35 cellular contexts compared by ENCODE assay signal in the genomic region with DNA sequence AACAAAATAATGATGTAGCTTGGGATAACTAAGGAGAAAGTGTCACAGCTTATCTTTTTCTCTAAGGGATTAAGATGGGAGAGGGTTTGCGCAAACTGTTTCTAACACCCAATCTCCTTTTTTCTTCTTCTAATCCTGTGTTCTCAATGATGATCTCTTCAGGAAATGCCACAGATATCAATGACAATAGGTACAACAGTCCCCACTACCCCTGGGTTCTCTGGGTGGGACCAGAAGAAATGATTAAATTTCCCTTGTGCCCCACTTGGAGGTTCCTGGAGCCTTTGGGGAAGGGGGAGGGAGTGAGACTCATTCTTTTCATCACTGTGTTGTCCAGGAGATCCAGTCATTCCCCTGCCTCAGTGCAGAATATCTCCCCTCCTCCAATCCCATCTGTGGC. TPM values are rescaled to one million over a fixed set of nuclear protein-coding genes. Genes with fewer than 3 reads are reported as not detected.
"Had no signal": no experiment of that assay in that cellular context is flagged by ENCODE, and none has a peak within 500 bp of the region (broad histone marks: within the 10 kb centered on the region; RNA-seq: fewer than 3 reads in every experiment).

No MANE protein-coding gene starts in this region.

- H3K27ac ChIP-seq: adrenal gland, ascending aorta, body of pancreas, brain microvascular endothelial cell, breast epithelium, cardiac muscle cell had no signal

- H3K36me3 Mint-ChIP-seq: activated naive CD4-positive, alpha-beta T cell treated with anti-CD3 and anti-CD28 coated beads, Interleukin-2, amount 10 ng/mL, durations not matched to agents 7 days and 5 days; activated naive CD4-positive, alpha-beta T cell treated with anti-CD3 and anti-CD28 coated beads, Interleukin-2, amount 50 U/mL, for 24 hours; activated naive CD4-positive, alpha-beta T cell treated with anti-CD3 and anti-CD28 coated beads, Interleukin-2, amount 50 U/mL, for 72 hours; activated naive CD8-positive, alpha-beta T cell; activated naive CD8-positive, alpha-beta T cell treated with anti-CD3 and anti-CD28 coated beads for 36 hours; activated naive CD8-positive, alpha-beta T cell treated with anti-CD3 and anti-CD28 coated beads, Interleukin-2, amount 10 ng/mL, durations not matched to agents 7 days and 5 days had no signal

- H3K27me3 ChIP-seq: ascending aorta, body of pancreas, breast epithelium had no signal

- H3K4me3 Mint-ChIP-seq: activated naive CD4-positive, alpha-beta T cell treated with anti-CD3 and anti-CD28 coated beads for 36 hours; activated naive CD4-positive, alpha-beta T cell treated with anti-CD3 and anti-CD28 coated beads, Interleukin-2, amount 10 ng/mL, durations not matched to agents 7 days and 5 days; activated naive CD4-positive, alpha-beta T cell treated with anti-CD3 and anti-CD28 coated beads, Interleukin-2, amount 50 U/mL, for 24 hours; activated naive CD8-positive, alpha-beta T cell; activated naive CD8-positive, alpha-beta T cell treated with anti-CD3 and anti-CD28 coated beads for 36 hours; activated naive CD8-positive, alpha-beta T cell treated with anti-CD3 and anti-CD28 coated beads, Interleukin-2, amount 10 ng/mL, durations not matched to agents 7 days and 5 days; activated naive CD8-positive, alpha-beta T cell treated with anti-CD3 and anti-CD28 coated beads, Interleukin-2, amount 50 U/mL, for 24 hours; activated T-cell treated with anti-CD3 and anti-CD28 coated beads, Interleukin-2, amount 50 U/mL, for 4 hours; activated T-helper 1 cell treated with anti-CD3 and anti-CD28 coated beads, Interleukin-12 subunit alpha, Interleukin-12 subunit beta, Interleukin-2, Interleukin-4 antibody, amounts not matched to agents 30 ng/mL and 10 ng/mL and 1 ng/mL, durations not matched to agents 14 hours and 24 hours and 36 hours; activated T-helper 17 cell treated with anti-CD3 and anti-CD28 coated beads, Interleukin-2, amount 50 U/mL, for 72 hours; brain; central memory CD8-positive, alpha-beta T cell had no signal

- FAIRE-seq: astrocyte, bronchial epithelial cell had no signal

- H3K27me3 Mint-ChIP-seq: brain had no signal

- H3K36me3 ChIP-seq: adrenal gland, brain microvascular endothelial cell, breast epithelium, cardiac muscle cell had no signal

- H3K9me3 Mint-ChIP-seq: activated naive CD4-positive, alpha-beta T cell treated with anti-CD3 and anti-CD28 coated beads for 36 hours; activated naive CD4-positive, alpha-beta T cell treated with anti-CD3 and anti-CD28 coated beads, Interleukin-2, amount 10 ng/mL, durations not matched to agents 7 days and 5 days; activated naive CD4-positive, alpha-beta T cell treated with anti-CD3 and anti-CD28 coated beads, Interleukin-2, amount 50 U/mL, for 24 hours; activated naive CD4-positive, alpha-beta T cell treated with anti-CD3 and anti-CD28 coated beads, Interleukin-2, amount 50 U/mL, for 72 hours; activated naive CD8-positive, alpha-beta T cell treated with anti-CD3 and anti-CD28 coated beads for 36 hours; activated naive CD8-positive, alpha-beta T cell treated with anti-CD3 and anti-CD28 coated beads, Interleukin-2, amount 10 ng/mL, durations not matched to agents 7 days and 5 days; activated naive CD8-positive, alpha-beta T cell treated with anti-CD3 and anti-CD28 coated beads, Interleukin-2, amount 50 U/mL, for 24 hours; activated T-cell treated with anti-CD3 and anti-CD28 coated beads, Interleukin-2, amount 50 U/mL, for 4 hours; activated T-cell treated with anti-CD3 and anti-CD28 coated beads, Interleukin-2, amount 50 U/mL, for 72 hours; activated T-helper 1 cell treated with anti-CD3 and anti-CD28 coated beads, Interleukin-12 subunit alpha, Interleukin-12 subunit beta, Interleukin-2, Interleukin-4 antibody, amounts not matched to agents 30 ng/mL and 10 ng/mL and 1 ng/mL, durations not matched to agents 14 hours and 24 hours and 36 hours; activated T-helper 17 cell treated with anti-CD3 and anti-CD28 coated beads, Interleukin-2, amount 50 U/mL, for 72 hours; activated T-helper 2 cell treated with anti-CD3 and anti-CD28 coated beads, Interferon-gamma antibody, Interleukin-2, Interleukin-4, amounts not matched to agents 10 μg/mL and 5 μg/mL and 100 μg/mL, durations not matched to agents 14 hours and 24 hours and 36 hours; brain; central memory CD8-positive, alpha-beta T cell had no signal

- H3K4me1 ChIP-seq: adrenal gland, ascending aorta, body of pancreas, breast epithelium had no signal

- DNase-seq: activated gamma-delta T cell; activated gamma-delta T cell treated with Interleukin-2 at 50 U/mL for 16 hours; activated naive CD4-positive, alpha-beta T cell; activated naive CD4-positive, alpha-beta T cell treated with anti-CD3 and anti-CD28 coated beads for 36 hours; activated naive CD4-positive, alpha-beta T cell treated with anti-CD3 and anti-CD28 coated beads, Interleukin-2, amount 10 ng/mL, durations not matched to agents 7 days and 5 days; activated naive CD4-positive, alpha-beta T cell treated with anti-CD3 and anti-CD28 coated beads, Interleukin-2, amount 50 U/mL, for 16 hours; activated naive CD4-positive, alpha-beta T cell treated with Interleukin-2 at 50 U/mL for 16 hours; activated naive CD8-positive, alpha-beta T cell treated with anti-CD3 and anti-CD28 coated beads for 36 hours; activated naive CD8-positive, alpha-beta T cell treated with anti-CD3 and anti-CD28 coated beads, Interleukin-2, amount 50 U/mL, for 24 hours; activated T-cell treated with anti-CD3 and anti-CD28 coated beads for 4 hours; activated T-cell treated with anti-CD3 and anti-CD28 coated beads, Interleukin-2, amount 50 U/mL, for 1 hour; activated T-cell treated with anti-CD3 and anti-CD28 coated beads, Interleukin-2, amount 50 U/mL, for 4 hours; activated T-cell treated with anti-CD3 and anti-CD28 coated beads, Interleukin-2, amount 50 U/mL, for 48 hours; activated T-cell treated with anti-CD3 and anti-CD28 coated beads, Interleukin-2, amount 50 U/mL, for 72 hours; adrenal gland; amniotic stem cell; aorta; body of pancreas; brain microvascular endothelial cell; central memory CD4-positive, alpha-beta T cell; cerebellar nuclear complex had no signal

- H3K4me3 ChIP-seq: adrenal gland, ascending aorta, body of pancreas, breast epithelium, cardiac muscle cell had no signal

- H3K27ac Mint-ChIP-seq: activated naive CD4-positive, alpha-beta T cell treated with anti-CD3 and anti-CD28 coated beads for 36 hours; activated naive CD4-positive, alpha-beta T cell treated with anti-CD3 and anti-CD28 coated beads, Interleukin-2, amount 10 ng/mL, durations not matched to agents 7 days and 5 days; activated naive CD4-positive, alpha-beta T cell treated with anti-CD3 and anti-CD28 coated beads, Interleukin-2, amount 50 U/mL, for 72 hours; activated naive CD8-positive, alpha-beta T cell; activated naive CD8-positive, alpha-beta T cell treated with anti-CD3 and anti-CD28 coated beads for 36 hours; activated naive CD8-positive, alpha-beta T cell treated with anti-CD3 and anti-CD28 coated beads, Interleukin-2, amount 10 ng/mL, durations not matched to agents 7 days and 5 days; activated naive CD8-positive, alpha-beta T cell treated with anti-CD3 and anti-CD28 coated beads, Interleukin-2, amount 50 U/mL, for 24 hours; activated T-cell treated with anti-CD3 and anti-CD28 coated beads, Interleukin-2, amount 50 U/mL, for 72 hours; activated T-helper 1 cell treated with anti-CD3 and anti-CD28 coated beads, Interleukin-12 subunit alpha, Interleukin-12 subunit beta, Interleukin-2, Interleukin-4 antibody, amounts not matched to agents 30 ng/mL and 10 ng/mL and 1 ng/mL, durations not matched to agents 14 hours and 24 hours and 36 hours; activated T-helper 17 cell treated with anti-CD3 and anti-CD28 coated beads, Interleukin-2, amount 50 U/mL, for 72 hours; activated T-helper 2 cell treated with anti-CD3 and anti-CD28 coated beads, Interferon-gamma antibody, Interleukin-2, Interleukin-4, amounts not matched to agents 10 μg/mL and 5 μg/mL and 100 μg/mL, durations not matched to agents 14 hours and 24 hours and 36 hours had no signal

- H3K4me1 Mint-ChIP-seq: activated naive CD8-positive, alpha-beta T cell treated with anti-CD3 and anti-CD28 coated beads, Interleukin-2, amount 50 U/mL, for 24 hours; brain had no signal

- H3K9me3 ChIP-seq: adrenal gland, ascending aorta, body of pancreas, breast epithelium had no signal

RNA-seq across cellular contexts. Expression of a gene that starts 32.6 kb away (rescaled TPM):
- total RNA-seq: ascending aorta had no signal
